8 cellular contexts compared by ENCODE assay signal in the genomic region with DNA sequence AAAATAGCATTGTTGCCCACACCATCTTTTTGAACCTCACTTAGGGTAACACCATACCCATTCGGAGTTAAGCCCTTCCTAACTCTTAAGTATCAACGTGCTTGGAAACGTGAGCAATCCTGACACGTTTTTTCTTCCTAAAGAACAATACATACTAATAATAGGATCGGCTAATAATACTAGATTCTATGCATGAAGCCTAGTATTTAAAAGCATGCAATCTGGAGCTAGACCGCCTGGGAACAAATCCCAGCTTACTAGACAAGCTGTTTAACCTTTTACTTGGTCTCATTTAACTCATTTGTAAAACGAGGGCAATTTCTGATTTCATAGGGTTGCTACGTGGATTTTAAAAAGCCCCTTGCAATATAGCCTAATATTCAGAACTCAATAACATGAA. TPM values are rescaled to one million over a fixed set of nuclear protein-coding genes. Genes with fewer than 3 reads are reported as not detected.
DNase-seq lines count a peak whose midpoint lies in the region; ATAC-seq lines count a peak whose summit lies in the region.

No MANE protein-coding gene starts in this region.

- peak overlapping the region; percentile 88 for H3K27ac ChIP-seq in ectodermal cell (ENCODE audit: insufficient read depth, low read depth, low read length, poor library complexity, severe bottlenecking)

- no peak for ATAC-seq in natural killer cell treated with Interleukin-12 subunit alpha and Interleukin-12 subunit beta and Interleukin-15 and Interleukin-18, amount 100 ng/mL, for 72 hours
- no peak for ATAC-seq in HG02852 (IDR thresholded peaks at IDR 0.05; ENCODE audit: unreplicated experiment)
- no peak for ATAC-seq in GM18502 (IDR thresholded peaks at IDR 0.05; ENCODE audit: poor library complexity, unreplicated experiment)

- H3K27me3 ChIP-seq in NT2/D1 (ENCODE audit: insufficient read depth, insufficient read length) (no peaks in the 10 kb centered on the region), ectodermal cell (ENCODE audit: control insufficient read depth, insufficient read depth, low read length, poor library complexity, severe bottlenecking) (no peaks in the 10 kb centered on the region)

- H3K4me3 Mint-ChIP-seq in natural killer cell treated with Interleukin-12 subunit alpha and Interleukin-12 subunit beta and Interleukin-15 and Interleukin-18, amount 100 ng/mL, for 72 hours: peak overlapping the region; percentile 97

- peaks cover 5% of the 10 kb centered on the region for H3K36me3 Mint-ChIP-seq in natural killer cell treated with Interleukin-12 subunit alpha and Interleukin-12 subunit beta and Interleukin-15 and Interleukin-18, amount 100 ng/mL, for 72 hours

- peaks cover 7 to 33% of the 10 kb centered on the region in 2 donors for H3K4me1 Mint-ChIP-seq in natural killer cell treated with Interleukin-12 subunit alpha and Interleukin-12 subunit beta and Interleukin-15 and Interleukin-18, amount 100 ng/mL, for 72 hours (ENCODE audit: low read depth in 2 of 2)

- peaks cover 14 to 21% of the 10 kb centered on the region in 2 donors for H3K27me3 Mint-ChIP-seq in natural killer cell treated with Interleukin-12 subunit alpha and Interleukin-12 subunit beta and Interleukin-15 and Interleukin-18, amount 100 ng/mL, for 72 hours

- peak overlapping the region; percentile 98 to 99 for H3K27ac Mint-ChIP-seq in natural killer cell treated with Interleukin-12 subunit alpha and Interleukin-12 subunit beta and Interleukin-15 and Interleukin-18, amount 100 ng/mL, for 72 hours

- H3K36me3 ChIP-seq in NT2/D1 (ENCODE audit: insufficient read depth, insufficient read length, low read length): peaks cover 12% of the 10 kb centered on the region
- H3K36me3 ChIP-seq in ectodermal cell (ENCODE audit: control insufficient read depth, insufficient read depth, low read length): no peaks in the 10 kb centered on the region

- H3K4me1 ChIP-seq in NT2/D1 (ENCODE audit: insufficient read depth, insufficient read length): no peaks in the 10 kb centered on the region
- peaks cover 7% of the 10 kb centered on the region for H3K4me1 ChIP-seq in ectodermal cell (ENCODE audit: control insufficient read depth, insufficient read depth, low read length)

- H3K9ac ChIP-seq in NT2/D1 (ENCODE audit: insufficient read length, low read depth): peak overlapping the region; percentile 83

- H3K4me3 ChIP-seq in NT2/D1 (ENCODE audit: insufficient read length, low read depth): peak overlapping the region; percentile 64
- peak overlapping the region; percentile 69 for H3K4me3 ChIP-seq in ectodermal cell (ENCODE audit: insufficient read depth, low read depth, low read length)

- H3K9me3 Mint-ChIP-seq in natural killer cell treated with Interleukin-12 subunit alpha and Interleukin-12 subunit beta and Interleukin-15 and Interleukin-18, amount 100 ng/mL, for 72 hours: no peaks in the 10 kb centered on the region

- DNase-seq in NCI-H1417 (lab: John Stamatoyannopoulos, UW) (peak in 2 of 3 experiments; percentile 62 to 87), NCI-H1417 treated with DMSO at 0.1 percent for 48 hours (lab: John Stamatoyannopoulos, UW) (no peak), NT2/D1 (ENCODE audit: low read depth, low spot score) (no peak), ecto neural progenitor cell (ENCODE audit: low spot score) (no peak)
- DNase-seq in natural killer cell treated with Interleukin-12 subunit alpha and Interleukin-12 subunit beta and Interleukin-15 and Interleukin-18, amount 100 ng/mL, for 72 hours (ENCODE audit: low spot score): no peak

- WGBS in ectodermal cell, 2 experiments: 10 to 18% methylated on average over 7 to 8 of the region's 8 CpGs

- no peaks in the 10 kb centered on the region for H3K9me3 ChIP-seq in NT2/D1 (ENCODE audit: insufficient read depth, low read length)
- H3K9me3 ChIP-seq in ectodermal cell (ENCODE audit: control insufficient read depth, low read length): no peaks in the 10 kb centered on the region

RNA-seq across cellular contexts. Expression of gene SMC2, which starts 0.9 kb away (rescaled TPM):
- 34.2 TPM for polyA plus RNA-seq in ectodermal cell (2013, experiment 1 of 4)
- polyA plus RNA-seq in ectodermal cell (2013, experiment 2 of 4): 35.1 TPM
- 25.9 TPM for polyA plus RNA-seq in ectodermal cell (2013, experiment 3 of 4)
- 27.2 TPM for polyA plus RNA-seq in ectodermal cell (2013, experiment 4 of 4)
- 10 to 100 TPM; 34.4 to 54.0 TPM for total RNA-seq in natural killer cell treated with Interleukin-12 subunit alpha and Interleukin-12 subunit beta and Interleukin-15 and Interleukin-18, amount 100 ng/mL, for 72 hours

Comparison
In these comparisons a context has a peak if more than half of its experiments do, and no peak if none do; other contexts are left out.
1. DNase-seq: peak in NCI-H1417 (2 of 3); none in NCI-H1417 treated with DMSO at 0.1 percent for 48 hours (single experiment), NT2/D1 (single experiment), natural killer cell treated with Interleukin-12 subunit alpha and Interleukin-12 subunit beta and Interleukin-15 and Interleukin-18, amount 100 ng/mL, for 72 hours (single experiment) and ecto neural progenitor cell (single experiment).